Comparison of ENCODE assay signal across 14 cellular contexts in the genomic region with DNA sequence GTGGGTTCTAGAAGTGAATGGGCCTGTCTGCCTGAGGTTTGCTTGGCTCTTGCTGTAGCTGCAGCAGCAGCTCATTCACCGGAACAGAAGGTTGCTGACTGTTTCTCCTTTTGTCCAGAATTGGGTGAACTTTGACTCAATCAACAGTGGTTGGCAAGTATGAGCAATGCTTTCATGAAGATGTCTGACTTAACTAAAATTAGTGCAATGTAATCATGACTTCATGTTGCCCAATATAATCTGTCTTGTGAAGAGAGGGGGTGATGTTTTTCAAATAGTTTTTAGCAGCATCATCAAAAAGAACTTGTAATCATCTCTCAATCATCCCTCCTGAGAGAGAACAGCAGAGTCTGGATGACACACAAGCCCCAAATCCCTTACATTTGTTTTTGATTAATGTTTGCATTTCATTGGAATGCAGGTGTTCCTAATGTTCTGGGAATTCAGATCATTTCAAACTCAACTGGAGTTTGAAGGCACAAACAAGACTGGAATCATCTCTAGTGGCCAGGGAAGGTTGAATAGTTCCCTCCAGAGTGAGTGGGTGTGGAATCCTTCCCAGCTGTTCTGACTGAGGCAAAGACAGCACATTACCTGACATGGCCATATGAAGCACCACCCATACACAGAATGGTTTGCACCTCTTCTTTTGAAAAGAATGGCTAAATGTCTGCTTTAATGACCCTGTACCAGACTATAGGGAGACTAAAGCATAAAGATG.
DNase-seq lines count a peak whose midpoint lies in the region; ATAC-seq, FAIRE-seq and TF ChIP-seq lines count a peak whose summit lies in the region.
"Had no signal": no experiment of that assay in that cellular context is flagged by ENCODE, and none has a peak within 500 bp of the region (broad histone marks: within the 10 kb centered on the region; RNA-seq: fewer than 3 reads in every experiment).

No MANE protein-coding gene starts in this region.

- H3F3A ChIP-seq in SK-N-SH (replicated peaks; ENCODE audit: insufficient read depth), result peaks cover 30% of the 10 kb centered on the region

- peaks cover 0 to 17% of the 10 kb centered on the region in 2 experiments; a peak in 3 of 4 replicates for H3K4me1 ChIP-seq in SK-N-SH (ENCODE audit: control insufficient read depth in 1 of 2, insufficient read depth in 2 of 2, low read depth in 1 of 2, low read length in 1 of 2)

- H3K27ac ChIP-seq in SK-N-SH (ENCODE audit: low read depth in 2 of 2, low read length in 1 of 2), result peak overlapping the region; percentile 58 to 62; a peak in 3 of 4 replicates
- H3K27ac ChIP-seq: 22Rv1 had no signal

- H3K9ac ChIP-seq in SK-N-SH, result no peak overlapping the region

- 23% methylated on average over 1 of the region's 1 CpG for WGBS in SK-N-SH (ENCODE audit: low lambda C conversion rate)

- peak; percentile 45 to 91; a peak in 3 of 4 replicates for TF ChIP-seq EP300 in SK-N-SH (IDR thresholded peaks at IDR 0.05; ENCODE audit: borderline replicate concordance in 1 of 2, low read depth in 1 of 2, low read length in 1 of 2)

- no peaks in the 10 kb centered on the region for H3K36me3 ChIP-seq in SK-N-SH (replicated peaks in 1 of 2; ENCODE audit: control insufficient read depth in 1 of 2, insufficient read depth in 2 of 2, low read length in 1 of 2)

- H3K9me2 ChIP-seq in SK-N-SH, result no peaks in the 10 kb centered on the region

- FAIRE-seq in urothelium cell line (lab: Jason Lieb, UNC), result peak; percentile 37

- H2AFZ ChIP-seq in SK-N-SH (ENCODE audit: low read depth), result peak overlapping the region; percentile 4; the same call in 1 of the 2 replicates

- TF ChIP-seq RAD21 in SK-N-SH (IDR thresholded peaks at IDR 0.05; ENCODE audit: low read length), result no peak

- no peak overlapping the region for H3K4me2 ChIP-seq in SK-N-SH

- no peaks in the 10 kb centered on the region for H3K9me3 ChIP-seq in SK-N-SH

- TF ChIP-seq CTCF in SK-N-SH (IDR thresholded peaks at IDR 0.05) (no peak), foreskin fibroblast (IDR thresholded peaks at IDR 0.05; ENCODE audit: low read depth, low read length) (no peak)

- no peaks in the 10 kb centered on the region for H3K27me3 ChIP-seq in SK-N-SH (ENCODE audit: insufficient read depth)

- H3K4me3 ChIP-seq in SK-N-SH (ENCODE audit: low read depth in 2 of 2, low read length in 1 of 2) (no peak overlapping the region), foreskin fibroblast (ENCODE audit: low read depth in 1 of 2, low read length in 2 of 2) (no peak overlapping the region)

- CTCF ChIA-PET in SK-N-SH (lab: Yijun Ruan, JAX), result interaction anchor here (1.1 kb wide), 1 partner anchor 242 kb away, joined by 3 read pairs; no protein-coding TSS in a partner anchor

- POLR2A ChIA-PET in SK-N-SH (lab: Yijun Ruan, JAX), result no interaction called here

- no peaks in the 10 kb centered on the region for H3K79me2 ChIP-seq in SK-N-SH (ENCODE audit: insufficient read depth)

- ATAC-seq in HG03196 (IDR thresholded peaks at IDR 0.05; ENCODE audit: unreplicated experiment), result no peak
- ATAC-seq: natural killer cell had no signal

- H4K20me1 ChIP-seq in SK-N-SH (ENCODE audit: insufficient read depth), result no peaks in the 10 kb centered on the region

- peak; percentile 10 for DNase-seq in SKM-1 treated with dmso at 0.1 percent for 144 hours (lab: John Stamatoyannopoulos, UW; ENCODE audit: unreplicated experiment)
- DNase-seq in SKM-1 (lab: John Stamatoyannopoulos, UW; ENCODE audit: unreplicated experiment), result no peak
- DNase-seq in SK-N-SH, result no peak
- DNase-seq in foreskin fibroblast, result peak; percentile 96 to 97
- peak; percentile 44 for DNase-seq in urothelium cell line (ENCODE audit: low spot score)
- DNase-seq in cerebellar nuclear complex (lab: John Stamatoyannopoulos, UW), result no peak
- no peak for DNase-seq in effector CD8-positive, alpha-beta T cell (lab: John Stamatoyannopoulos, UW)
- DNase-seq: activated CD4-positive, alpha-beta memory T cell treated with anti-CD3 and anti-CD28 coated beads for 36 hours; aorta; head of caudate nucleus; natural killer cell; NCI-H1105 had no signal

TF ChIP-seq in SK-N-SH, 30 proteins besides CTCF, POLR2A, EP300 and RAD21 (continues in another document):
- TF ChIP-seq SMC3 (IDR thresholded peaks at IDR 0.05; ENCODE audit: low read depth, low read length) (no peak), MXI1 (IDR thresholded peaks at IDR 0.05; ENCODE audit: low read depth, low read length) (no peak), TEAD4 (IDR thresholded peaks at IDR 0.05; ENCODE audit: borderline replicate concordance, insufficient read depth) (peak; percentile 85), TCF12 (IDR thresholded peaks at IDR 0.05) (peak; percentile 98), JUND (IDR thresholded peaks at IDR 0.05) (peak; percentile 93), TAF1 (IDR thresholded peaks at IDR 0.05; ENCODE audit: borderline replicate concordance, low read depth, low read length) (no peak), NRF1 (IDR thresholded peaks at IDR 0.05; ENCODE audit: low read depth, low read length) (no peak), SIN3A (IDR thresholded peaks at IDR 0.05; ENCODE audit: borderline replicate concordance, low read depth, low read length) (no peak), RFX5 (IDR thresholded peaks at IDR 0.05; ENCODE audit: low read length) (no peak), ELF1 (IDR thresholded peaks at IDR 0.05) (no peak), CHD2 (IDR thresholded peaks at IDR 0.05; ENCODE audit: low read length, partially characterized antibody) (no peak), MEF2A (IDR thresholded peaks at IDR 0.05; ENCODE audit: borderline replicate concordance, low read depth) (peak; percentile 92), RXRA (IDR thresholded peaks at IDR 0.05; ENCODE audit: borderline replicate concordance, low read depth) (peak; percentile 39; the same call in 1 of the 2 replicates), EZH2phosphoT487 (IDR thresholded peaks at IDR 0.05; ENCODE audit: borderline replicate concordance, low read depth) (no peak), RCOR1 (IDR thresholded peaks at IDR 0.05; ENCODE audit: low read length) (no peak), FOSL2 (IDR thresholded peaks at IDR 0.05; ENCODE audit: borderline replicate concordance, low read depth) (peak; percentile 90), FOXM1 (IDR thresholded peaks at IDR 0.05; ENCODE audit: low read depth) (no peak), GATA2 (CRISPR knock-in tag; IDR thresholded peaks at IDR 0.05) (no peak), YY1 (IDR thresholded peaks at IDR 0.05; ENCODE audit: low read depth) (no peak), NFIC (IDR thresholded peaks at IDR 0.05; ENCODE audit: borderline replicate concordance) (peak; percentile 70), POLR2AphosphoS5 (IDR thresholded peaks at IDR 0.05; ENCODE audit: low read depth, low read length) (peak; percentile 63; the same call in 1 of the 2 replicates)
- TF ChIP-seq, protein P1, sequence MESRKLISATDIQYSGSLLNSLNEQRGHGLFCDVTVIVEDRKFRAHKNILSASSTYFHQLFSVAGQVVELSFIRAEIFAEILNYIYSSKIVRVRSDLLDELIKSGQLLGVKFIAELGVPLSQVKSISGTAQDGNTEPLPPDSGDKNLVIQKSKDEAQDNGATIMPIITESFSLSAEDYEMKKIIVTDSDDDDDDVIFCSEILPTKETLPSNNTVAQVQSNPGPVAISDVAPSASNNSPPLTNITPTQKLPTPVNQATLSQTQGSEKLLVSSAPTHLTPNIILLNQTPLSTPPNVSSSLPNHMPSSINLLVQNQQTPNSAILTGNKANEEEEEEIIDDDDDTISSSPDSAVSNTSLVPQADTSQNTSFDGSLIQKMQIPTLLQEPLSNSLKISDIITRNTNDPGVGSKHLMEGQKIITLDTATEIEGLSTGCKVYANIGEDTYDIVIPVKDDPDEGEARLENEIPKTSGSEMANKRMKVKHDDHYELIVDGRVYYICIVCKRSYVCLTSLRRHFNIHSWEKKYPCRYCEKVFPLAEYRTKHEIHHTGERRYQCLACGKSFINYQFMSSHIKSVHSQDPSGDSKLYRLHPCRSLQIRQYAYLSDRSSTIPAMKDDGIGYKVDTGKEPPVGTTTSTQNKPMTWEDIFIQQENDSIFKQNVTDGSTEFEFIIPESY (IDR thresholded peaks at IDR 0.05; ENCODE audit: borderline replicate concordance, low read depth), result no peak
- TF ChIP-seq, protein P2, sequence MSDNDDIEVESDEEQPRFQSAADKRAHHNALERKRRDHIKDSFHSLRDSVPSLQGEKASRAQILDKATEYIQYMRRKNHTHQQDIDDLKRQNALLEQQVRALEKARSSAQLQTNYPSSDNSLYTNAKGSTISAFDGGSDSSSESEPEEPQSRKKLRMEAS (IDR thresholded peaks at IDR 0.05; ENCODE audit: low read depth), result peak; percentile 55; the same call in 1 of the 2 replicates
- TF ChIP-seq, protein P3, sequence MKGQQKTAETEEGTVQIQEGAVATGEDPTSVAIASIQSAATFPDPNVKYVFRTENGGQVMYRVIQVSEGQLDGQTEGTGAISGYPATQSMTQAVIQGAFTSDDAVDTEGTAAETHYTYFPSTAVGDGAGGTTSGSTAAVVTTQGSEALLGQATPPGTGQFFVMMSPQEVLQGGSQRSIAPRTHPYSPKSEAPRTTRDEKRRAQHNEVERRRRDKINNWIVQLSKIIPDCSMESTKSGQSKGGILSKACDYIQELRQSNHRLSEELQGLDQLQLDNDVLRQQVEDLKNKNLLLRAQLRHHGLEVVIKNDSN (IDR thresholded peaks at IDR 0.05; ENCODE audit: borderline replicate concordance, low read depth), result no peak

Comparison
In these comparisons a context has a peak if more than half of its experiments do, and no peak if none do; other contexts are left out.
1. DNase-seq: peak in SKM-1 treated with dmso at 0.1 percent for 144 hours (single experiment), foreskin fibroblast (2 of 2) and urothelium cell line (single experiment); none in SKM-1 (single experiment), SK-N-SH (single experiment), cerebellar nuclear complex (0 of 2) and effector CD8-positive, alpha-beta T cell (single experiment).